9 cellular contexts compared by ENCODE assay signal in genomic region chr11:111268303-111268702, GRCh38. TPM values are rescaled to one million over a fixed set of nuclear protein-coding genes. Genes with fewer than 3 reads are reported as not detected.
"Had no signal": no experiment of that assay in that cellular context is flagged by ENCODE, and none has a peak within 500 bp of the region (broad histone marks: within the 10 kb centered on the region; RNA-seq: fewer than 3 reads in every experiment).

No MANE protein-coding gene starts in this region.

RNA-seq across cellular contexts. Expression of gene POU2AF2, which starts 22.8 kb away (rescaled TPM):
- total RNA-seq: stomach, suprapubic skin, temporal lobe, thoracic aorta, thyroid gland, upper lobe of right lung, urinary bladder, uterus, vagina had no signal
